In genomic region chr9:108759399-108759798, GRCh38 we compare ENCODE assay signal across 18 cellular contexts.
A peak's percentile ranks its signal among the peaks of the same experiment; 100 is the strongest.
DNase-seq lines count a peak whose midpoint lies in the region; ATAC-seq and FAIRE-seq lines count a peak whose summit lies in the region.
"Had no signal": no experiment of that assay in that cellular context is flagged by ENCODE, and none has a peak within 500 bp of the region (broad histone marks: within the 10 kb centered on the region; RNA-seq: fewer than 3 reads in every experiment).

No MANE protein-coding gene starts in this region.

- intact Hi-C loops in left cardiac atrium (cut with DNase I): no loop called here

- ATAC-seq in esophagus mucosa: peak; percentile 56
- ATAC-seq in left cardiac atrium: no peak
- ATAC-seq: Panc1, Right ventricle myocardium inferior had no signal

- no peak for FAIRE-seq in GM19239 (lab: Jason Lieb, UNC)
- FAIRE-seq: D721Med, GM12891, GM18507 had no signal

- DNase-seq in DMS153 (lab: John Stamatoyannopoulos, UW) (peak; percentile 73), DMS153 treated with DMSO at 0.1 percent for 48 hours (lab: John Stamatoyannopoulos, UW; ENCODE audit: unreplicated experiment) (no peak), DMS53 treated with DMSO at 0.1 percent for 48 hours (lab: John Stamatoyannopoulos, UW; ENCODE audit: unreplicated experiment) (peak; percentile 50), NCI-H345 treated with DMSO at 0.1 percent for 48 hours (lab: John Stamatoyannopoulos, UW; ENCODE audit: unreplicated experiment) (peak; percentile 29), GM19239 (ENCODE audit: insufficient read length, low spot score) (no peak), left cardiac atrium (no peak), NCI-H526 treated with DMSO at 0.1 percent for 48 hours (lab: John Stamatoyannopoulos, UW) (no peak)
- DNase-seq: BE2C; CD4-positive, alpha-beta memory T cell; GF-D8; KBM-7; NCI-H1694 treated with DMSO at 0.1 percent for 48 hours had no signal

Comparison
In these comparisons a context has a peak if more than half of its experiments do, and no peak if none do; other contexts are left out.
1. DNase-seq: peak in DMS153 (single experiment), DMS53 treated with DMSO at 0.1 percent for 48 hours (single experiment) and NCI-H345 treated with DMSO at 0.1 percent for 48 hours (single experiment); none in DMS153 treated with DMSO at 0.1 percent for 48 hours (single experiment), GM19239 (single experiment), left cardiac atrium (single experiment) and NCI-H526 treated with DMSO at 0.1 percent for 48 hours (single experiment).